ENCODE assay signal across 14 cellular contexts in the genomic region with DNA sequence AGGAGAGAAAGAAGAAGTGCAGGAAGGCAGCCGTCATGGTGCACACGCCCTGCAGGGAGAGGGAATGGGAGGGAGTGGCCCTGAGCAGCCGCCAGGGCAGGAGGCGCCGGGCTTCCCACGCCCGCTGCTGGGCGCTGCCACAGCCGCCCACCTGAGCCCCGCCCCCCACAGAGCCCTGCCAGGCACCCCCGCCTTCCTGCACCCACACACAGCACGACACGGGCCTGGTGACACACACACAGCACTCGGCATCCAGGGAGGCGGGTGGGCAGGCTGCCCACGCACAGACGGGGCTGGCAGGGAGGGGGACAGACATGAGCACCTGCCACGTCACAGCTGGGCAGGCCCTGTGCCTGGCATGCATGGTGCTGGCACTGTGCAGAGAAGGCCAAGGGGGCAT. TPM values are rescaled to one million over a fixed set of nuclear protein-coding genes. Genes with fewer than 3 reads are reported as not detected.
DNase-seq lines count a peak whose midpoint lies in the region; ATAC-seq, FAIRE-seq and TF ChIP-seq lines count a peak whose summit lies in the region.
"Had no signal": no experiment of that assay in that cellular context is flagged by ENCODE, and none has a peak within 500 bp of the region (broad histone marks: within the 10 kb centered on the region; RNA-seq: fewer than 3 reads in every experiment).

No MANE protein-coding gene starts in this region.

- TF ChIP-seq CTCF in kidney (IDR thresholded peaks at IDR 0.05; ENCODE audit: borderline replicate concordance, extremely low read depth, insufficient read depth): no peak
- TF ChIP-seq CTCF in GM23338 (conservative IDR thresholded peaks at IDR 0.05; ENCODE audit: low read depth in 2 of 2): no peak

- H3K4me3 ChIP-seq in kidney (ENCODE audit: low read length in 2 of 2): no peak overlapping the region
- H3K4me3 ChIP-seq in GM23338: no peak overlapping the region

- H3K9ac ChIP-seq in kidney (ENCODE audit: low read length in 2 of 2): no peak overlapping the region

- H3K36me3 Mint-ChIP-seq in activated CD8-positive, alpha-beta memory T cell treated with anti-CD3 and anti-CD28 coated beads, Interleukin-2, amount 10 ng/mL, durations not matched to agents 7 days and 5 days: no peaks in the 10 kb centered on the region
- H3K36me3 Mint-ChIP-seq in GM23338 (ENCODE audit: low read depth): no peaks in the 10 kb centered on the region; the same call in 2 of the 3 replicates
- H3K36me3 Mint-ChIP-seq: type B pancreatic cell had no signal

- DNase-seq in activated CD8-positive, alpha-beta memory T cell treated with anti-CD3 and anti-CD28 coated beads for 4 hours (ENCODE audit: low read depth in 2 of 2): peak; percentile 41 to 73
- no peak for DNase-seq in activated CD8-positive, alpha-beta memory T cell treated with anti-CD3 and anti-CD28 coated beads, Interleukin-2, amount 10 ng/mL, durations not matched to agents 7 days and 5 days
- DNase-seq in activated CD4-positive, alpha-beta T cell treated with anti-CD3 and anti-CD28 coated beads for 48 hours: peak; percentile 10
- DNase-seq in kidney (peak; percentile 91), GM23338 (ENCODE audit: low spot score) (no peak), H54 (ENCODE audit: insufficient read length, low spot score) (no peak), NCI-H2029 (lab: John Stamatoyannopoulos, UW) (no peak)
- peak; percentile 19 to 59 for DNase-seq in stimulated activated CD8-positive, alpha-beta memory T cell treated with anti-CD3 and anti-CD28 coated beads, Interleukin-4, amount 100 ng/mL, for 4 hours (ENCODE audit: low read depth in 2 of 2, low spot score in 1 of 2)
- DNase-seq: amniotic stem cell, DND-41, hippocampal formation, NCI-H2029 treated with DMSO at 0.1 percent for 48 hours had no signal

- CTCF ChIA-PET in activated CD8-positive, alpha-beta memory T cell treated with anti-CD3 and anti-CD28 coated beads, Interleukin-2, amount 10 ng/mL, durations not matched to agents 7 days and 5 days (lab: Charles Lee): interaction anchor here (1.5 to 1.7 kb wide), 2 partner anchors 9 to 22 kb away, joined by 3 to 4 read pairs; no protein-coding TSS in a partner anchor

- H3K9me2 ChIP-seq in GM23338 (ENCODE audit: insufficient read depth): no peaks in the 10 kb centered on the region

- intact Hi-C loops in kidney (cut with DNase I): no loop called here

- no peak overlapping the region for H2AFZ ChIP-seq in GM23338

- H3K4me3 Mint-ChIP-seq in activated CD8-positive, alpha-beta memory T cell treated with anti-CD3 and anti-CD28 coated beads, Interleukin-2, amount 10 ng/mL, durations not matched to agents 7 days and 5 days: no peak overlapping the region
- no peak overlapping the region for H3K4me3 Mint-ChIP-seq in GM23338
- H3K4me3 Mint-ChIP-seq: type B pancreatic cell had no signal

- H3K4me2 ChIP-seq in GM23338: no peak overlapping the region

- no peak overlapping the region for H3K27ac Mint-ChIP-seq in activated CD8-positive, alpha-beta memory T cell treated with anti-CD3 and anti-CD28 coated beads, Interleukin-2, amount 10 ng/mL, durations not matched to agents 7 days and 5 days
- H3K27ac Mint-ChIP-seq in GM23338: no peak overlapping the region
- H3K27ac Mint-ChIP-seq: type B pancreatic cell had no signal

- H3K4me1 ChIP-seq in kidney (ENCODE audit: control insufficient read depth in 1 of 2, insufficient read depth in 1 of 2, low read depth in 1 of 2, low read length in 2 of 2) (no peaks in the 10 kb centered on the region), GM23338 (ENCODE audit: insufficient read depth) (0 out of 2 replicates have a peak, but pooled peaks cover 4% of the 10 kb centered on the region)

- no peaks in the 10 kb centered on the region for H3K9me3 Mint-ChIP-seq in activated CD8-positive, alpha-beta memory T cell treated with anti-CD3 and anti-CD28 coated beads, Interleukin-2, amount 10 ng/mL, durations not matched to agents 7 days and 5 days (ENCODE audit: low read depth)
- H3K9me3 Mint-ChIP-seq in GM23338: no peaks in the 10 kb centered on the region
- H3K9me3 Mint-ChIP-seq: type B pancreatic cell had no signal

- FAIRE-seq in kidney (lab: Jason Lieb, UNC) (no peak), H54 (lab: Jason Lieb, UNC) (no peak)
- FAIRE-seq: endometrium had no signal

- no peak for TF ChIP-seq POLR2A in H54 (IDR thresholded peaks at IDR 0.05; ENCODE audit: low read depth, low read length)

- no peaks in the 10 kb centered on the region for H4K20me1 ChIP-seq in GM23338 (replicated peaks; ENCODE audit: insufficient read depth)

- no peaks in the 10 kb centered on the region for H3K27me3 Mint-ChIP-seq in activated CD8-positive, alpha-beta memory T cell treated with anti-CD3 and anti-CD28 coated beads, Interleukin-2, amount 10 ng/mL, durations not matched to agents 7 days and 5 days
- no peaks in the 10 kb centered on the region for H3K27me3 Mint-ChIP-seq in GM23338 (ENCODE audit: insufficient read depth, low read depth, poor library complexity)

- no peaks in the 10 kb centered on the region for H3K79me2 ChIP-seq in GM23338 (replicated peaks; ENCODE audit: insufficient read depth)

- no peaks in the 10 kb centered on the region for H3K27me3 ChIP-seq in GM23338 (ENCODE audit: insufficient read depth)

- H3K9me3 ChIP-seq in kidney (ENCODE audit: control insufficient read depth in 1 of 2, low read length in 2 of 2): no peaks in the 10 kb centered on the region

- no peak for ATAC-seq in activated CD8-positive, alpha-beta memory T cell treated with anti-CD3 and anti-CD28 coated beads, Interleukin-2, amount 10 ng/mL, durations not matched to agents 7 days and 5 days
- ATAC-seq in GM23338: no peak

- H3K4me1 Mint-ChIP-seq in activated CD8-positive, alpha-beta memory T cell treated with anti-CD3 and anti-CD28 coated beads, Interleukin-2, amount 10 ng/mL, durations not matched to agents 7 days and 5 days: peaks cover 5% of the 10 kb centered on the region
- H3K4me1 Mint-ChIP-seq in GM23338: peaks cover 14% of the 10 kb centered on the region

- no peaks in the 10 kb centered on the region for H3K36me3 ChIP-seq in kidney (ENCODE audit: control insufficient read depth in 1 of 2, insufficient read depth in 2 of 2, low read length in 2 of 2)
- no peaks in the 10 kb centered on the region for H3K36me3 ChIP-seq in GM23338 (ENCODE audit: insufficient read depth)

- no peaks in the 10 kb centered on the region for H3F3A ChIP-seq in GM23338 (replicated peaks; ENCODE audit: low read depth)

- H3K27ac ChIP-seq in kidney (ENCODE audit: low read depth in 2 of 2, low read length in 2 of 2): no peak overlapping the region
- H3K27ac ChIP-seq in GM23338 (ENCODE audit: low read depth): no peak overlapping the region

TF ChIP-seq in GM23338, 12 proteins besides CTCF, POLR2A, EP300 and RAD21 (continues in another document):
- TF ChIP-seq, protein P1, sequence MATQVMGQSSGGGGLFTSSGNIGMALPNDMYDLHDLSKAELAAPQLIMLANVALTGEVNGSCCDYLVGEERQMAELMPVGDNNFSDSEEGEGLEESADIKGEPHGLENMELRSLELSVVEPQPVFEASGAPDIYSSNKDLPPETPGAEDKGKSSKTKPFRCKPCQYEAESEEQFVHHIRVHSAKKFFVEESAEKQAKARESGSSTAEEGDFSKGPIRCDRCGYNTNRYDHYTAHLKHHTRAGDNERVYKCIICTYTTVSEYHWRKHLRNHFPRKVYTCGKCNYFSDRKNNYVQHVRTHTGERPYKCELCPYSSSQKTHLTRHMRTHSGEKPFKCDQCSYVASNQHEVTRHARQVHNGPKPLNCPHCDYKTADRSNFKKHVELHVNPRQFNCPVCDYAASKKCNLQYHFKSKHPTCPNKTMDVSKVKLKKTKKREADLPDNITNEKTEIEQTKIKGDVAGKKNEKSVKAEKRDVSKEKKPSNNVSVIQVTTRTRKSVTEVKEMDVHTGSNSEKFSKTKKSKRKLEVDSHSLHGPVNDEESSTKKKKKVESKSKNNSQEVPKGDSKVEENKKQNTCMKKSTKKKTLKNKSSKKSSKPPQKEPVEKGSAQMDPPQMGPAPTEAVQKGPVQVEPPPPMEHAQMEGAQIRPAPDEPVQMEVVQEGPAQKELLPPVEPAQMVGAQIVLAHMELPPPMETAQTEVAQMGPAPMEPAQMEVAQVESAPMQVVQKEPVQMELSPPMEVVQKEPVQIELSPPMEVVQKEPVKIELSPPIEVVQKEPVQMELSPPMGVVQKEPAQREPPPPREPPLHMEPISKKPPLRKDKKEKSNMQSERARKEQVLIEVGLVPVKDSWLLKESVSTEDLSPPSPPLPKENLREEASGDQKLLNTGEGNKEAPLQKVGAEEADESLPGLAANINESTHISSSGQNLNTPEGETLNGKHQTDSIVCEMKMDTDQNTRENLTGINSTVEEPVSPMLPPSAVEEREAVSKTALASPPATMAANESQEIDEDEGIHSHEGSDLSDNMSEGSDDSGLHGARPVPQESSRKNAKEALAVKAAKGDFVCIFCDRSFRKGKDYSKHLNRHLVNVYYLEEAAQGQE (IDR thresholded peaks at IDR 0.05; ENCODE audit: unreplicated experiment): no peak
- TF ChIP-seq EZH2phosphoT487 (IDR thresholded peaks at IDR 0.05; ENCODE audit: unreplicated experiment): no peak
- TF ChIP-seq, protein P2, sequence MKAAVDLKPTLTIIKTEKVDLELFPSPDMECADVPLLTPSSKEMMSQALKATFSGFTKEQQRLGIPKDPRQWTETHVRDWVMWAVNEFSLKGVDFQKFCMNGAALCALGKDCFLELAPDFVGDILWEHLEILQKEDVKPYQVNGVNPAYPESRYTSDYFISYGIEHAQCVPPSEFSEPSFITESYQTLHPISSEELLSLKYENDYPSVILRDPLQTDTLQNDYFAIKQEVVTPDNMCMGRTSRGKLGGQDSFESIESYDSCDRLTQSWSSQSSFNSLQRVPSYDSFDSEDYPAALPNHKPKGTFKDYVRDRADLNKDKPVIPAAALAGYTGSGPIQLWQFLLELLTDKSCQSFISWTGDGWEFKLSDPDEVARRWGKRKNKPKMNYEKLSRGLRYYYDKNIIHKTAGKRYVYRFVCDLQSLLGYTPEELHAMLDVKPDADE (IDR thresholded peaks at IDR 0.05): no peak
- TF ChIP-seq NANOG (IDR thresholded peaks at IDR 0.05; ENCODE audit: borderline replicate concordance): no peak
- TF ChIP-seq POLR2AphosphoS5 (IDR thresholded peaks at IDR 0.05; ENCODE audit: low read depth): no peak
- no peak for TF ChIP-seq CREB1 (CRISPR knock-in tag; IDR thresholded peaks at IDR 0.05; ENCODE audit: low read depth)
- no peak for TF ChIP-seq ZNF114 (CRISPR knock-in tag; IDR thresholded peaks at IDR 0.05)

RNA-seq across cellular contexts. Expression of a gene that starts 27.5 kb away (rescaled TPM):
- 1 to 10 TPM in 1 of 2 experiments, under 1 TPM in 1; 0.07 to 1.3 TPM for total RNA-seq in activated CD8-positive, alpha-beta memory T cell treated with anti-CD3 and anti-CD28 coated beads, Interleukin-2, amount 10 ng/mL, durations not matched to agents 7 days and 5 days
- total RNA-seq in kidney: 3.2 TPM
- polyA plus RNA-seq in kidney (ENCODE audit: insufficient read depth, low read depth, low replicate concordance) (5.3 TPM), GM23338 (2016; fragmentation: Nextera tagmentation; extraction: Ambion mirVana) (7.9 and 8.0 TPM in 2 replicates)
- 20.9 and 27.8 TPM in 2 replicates for total RNA-seq in GM23338 (2014; rRNA removed; shearing (Covaris generic))

RNA-seq across cellular contexts. Expression of a gene that starts 32.9 kb away (rescaled TPM):
- total RNA-seq in activated CD8-positive, alpha-beta memory T cell treated with anti-CD3 and anti-CD28 coated beads, Interleukin-2, amount 10 ng/mL, durations not matched to agents 7 days and 5 days: not detected
- total RNA-seq in kidney: 29.0 TPM
- polyA plus RNA-seq in kidney (ENCODE audit: insufficient read depth, low read depth, low replicate concordance): 9.2 TPM
- 13.2 and 15.7 TPM in 2 replicates for total RNA-seq in GM23338 (2014; rRNA removed; shearing (Covaris generic))
- polyA plus RNA-seq in GM23338 (2016; fragmentation: Nextera tagmentation; extraction: Ambion mirVana): 3.4 and 4.2 TPM in 2 replicates

Comparison
In these comparisons a context has a peak if more than half of its experiments do, and no peak if none do; other contexts are left out.
1. DNase-seq: peak in activated CD8-positive, alpha-beta memory T cell treated with anti-CD3 and anti-CD28 coated beads for 4 hours (2 of 2), activated CD4-positive, alpha-beta T cell treated with anti-CD3 and anti-CD28 coated beads for 48 hours (single experiment), kidney (single experiment) and stimulated activated CD8-positive, alpha-beta memory T cell treated with anti-CD3 and anti-CD28 coated beads, Interleukin-4, amount 100 ng/mL, for 4 hours (2 of 2); none in activated CD8-positive, alpha-beta memory T cell treated with anti-CD3 and anti-CD28 coated beads, Interleukin-2, amount 10 ng/mL, durations not matched to agents 7 days and 5 days (single experiment), GM23338 (single experiment), H54 (single experiment) and NCI-H2029 (single experiment).
2. RNA of a gene that starts 32.9 kb away (total RNA-seq): 29.0 TPM in kidney (single experiment) and 13.2 to 15.7 TPM in GM23338; not detected in activated CD8-positive, alpha-beta memory T cell treated with anti-CD3 and anti-CD28 coated beads, Interleukin-2, amount 10 ng/mL, durations not matched to agents 7 days and 5 days; every median in the first group is over 10 times any median in the second.